In genomic region chr17:7915611-7916382, GRCh38 we compare ENCODE assay signal across 8 cellular contexts.
A peak's percentile ranks its signal among the peaks of the same experiment; 100 is the strongest.
DNase-seq lines count a peak whose midpoint lies in the region; ATAC-seq and TF ChIP-seq lines count a peak whose summit lies in the region.

Gene RNF227, minus strand, starts transcription at chr17:7916289. Its CDS starts 94 bp downstream, at chr17:7916195.

- DNase-seq in AG08395 (ENCODE audit: low spot score) (peak; percentile 83), NCI-H524 (lab: John Stamatoyannopoulos, UW) (peak; percentile 79 to 86), left kidney (ENCODE audit: low read depth, low spot score) (peak; percentile 98)
- DNase-seq in activated CD4-positive, alpha-beta T cell treated with anti-CD3 and anti-CD28 coated beads for 48 hours: peak; percentile 94
- peak; percentile 73 to 79 for DNase-seq in stimulated activated CD4-positive, alpha-beta T cell treated with anti-CD3 and anti-CD28 coated beads, Interleukin-1b, Interleukin-23, amount 100 ng/mL, for 4 hours (ENCODE audit: low read depth in 2 of 2)

- H3K27ac ChIP-seq in cingulate gyrus (ENCODE audit: low read depth, low read length): peak within 1 kb of the TSS; percentile 96

- ATAC-seq in HG03442 (IDR thresholded peaks at IDR 0.05; ENCODE audit: unreplicated experiment): peak; percentile 75

- peak; percentile 48 for TF ChIP-seq POLR2A in GM19193 (IDR thresholded peaks at IDR 0.05; ENCODE audit: extremely low read depth, insufficient read depth, insufficient read length)

Comparison
In these comparisons a context has a peak if more than half of its experiments do, and no peak if none do; other contexts are left out.
1. Peak in every context shown above with its lines: DNase-seq, ATAC-seq and H3K27ac ChIP-seq.